Comparison of ENCODE assay signal across 1 cellular context in genomic region chr19:3609779-3610719, GRCh38.
TF ChIP-seq lines count a peak whose summit lies in the region.

No MANE protein-coding gene starts in this region.

TF ChIP-seq in WTC11, 78 proteins besides CTCF, POLR2A, EP300 and RAD21:
- TF ChIP-seq USF1 (CRISPR knock-in tag; IDR thresholded peaks at IDR 0.05) (no peak), FOXP1 (CRISPR knock-in tag; IDR thresholded peaks at IDR 0.05; ENCODE audit: borderline replicate concordance) (0 out of 2 replicates have a peak, but pooled peaks have one; percentile 49)
TF ChIP-seq in WTC11: peak in this region for 1.
